ENCODE assay signal across 6 cellular contexts in the genomic region with DNA sequence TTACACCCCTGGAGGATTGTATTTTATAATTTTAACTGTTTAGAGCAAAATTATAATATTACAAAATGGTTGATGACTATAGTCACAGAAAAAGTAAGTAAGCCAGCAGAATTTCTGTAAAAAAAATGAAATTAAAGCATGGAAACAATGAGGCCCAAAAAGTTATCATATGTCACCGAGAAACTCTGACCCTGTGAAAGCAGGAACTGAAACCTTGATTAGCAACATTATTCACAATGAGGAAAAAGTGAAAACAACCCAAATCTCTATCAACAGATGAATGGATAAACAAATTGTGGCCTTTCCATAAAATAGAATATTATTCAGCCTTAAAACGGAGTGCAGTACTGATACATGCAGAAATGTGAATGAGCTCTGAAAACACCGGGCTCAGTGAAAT.
"Had no signal": no experiment of that assay in that cellular context is flagged by ENCODE, and none has a peak within 500 bp of the region (broad histone marks: within the 10 kb centered on the region; RNA-seq: fewer than 3 reads in every experiment).

No MANE protein-coding gene starts in this region.

- H3K4me3 ChIP-seq: GM12878 had no signal

- DNase-seq: GDM1 had no signal

- FAIRE-seq: G401.6, GM12878, GM12892, GM18507, GM19239 had no signal
